ENCODE assay signal across 1 cellular context in genomic region chr2:205675861-205676516, GRCh38.
TF ChIP-seq lines count a peak whose summit lies in the region.

No MANE protein-coding gene starts in this region.

TF ChIP-seq in GM23338, 12 proteins besides CTCF, POLR2A, EP300 and RAD21 (continued from another document):
- TF ChIP-seq ETS1 (IDR thresholded peaks at IDR 0.05), result no peak
- no peak for TF ChIP-seq JUNB (IDR thresholded peaks at IDR 0.05; ENCODE audit: unreplicated experiment)
- no peak for TF ChIP-seq CREB1 (CRISPR knock-in tag; IDR thresholded peaks at IDR 0.05; ENCODE audit: low read depth)
- no peak for TF ChIP-seq NANOG (IDR thresholded peaks at IDR 0.05; ENCODE audit: borderline replicate concordance)
- no peak for TF ChIP-seq EZH2 (IDR thresholded peaks at IDR 0.05; ENCODE audit: low read depth, unreplicated experiment)
